In the genomic region with DNA sequence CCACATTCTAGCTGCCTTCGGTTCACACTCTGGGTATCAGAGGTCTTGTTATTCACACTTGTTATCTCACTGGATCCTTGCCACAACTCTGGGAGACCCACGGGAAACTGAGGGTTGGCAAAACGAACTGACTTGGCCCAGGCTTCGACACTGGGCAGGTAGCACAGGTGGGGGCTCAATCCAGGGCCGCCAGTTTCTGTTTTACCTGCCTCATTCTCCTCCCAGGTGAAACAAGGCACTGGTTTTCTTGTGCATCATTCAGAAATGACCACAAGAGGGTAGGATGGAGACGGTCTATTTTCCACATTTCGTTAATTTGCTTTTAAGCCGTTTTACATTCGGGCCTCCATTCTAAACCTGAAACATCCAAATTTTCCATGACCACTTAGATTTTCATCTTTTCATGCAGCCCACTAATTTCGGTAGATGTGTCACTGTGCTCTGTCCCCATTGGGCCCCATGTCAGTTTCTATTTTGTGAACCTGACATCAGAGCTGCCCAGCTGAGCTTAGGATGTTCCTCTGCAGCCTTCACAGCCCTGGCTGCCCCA, we compare ENCODE assay signal across 10 cellular contexts.
DNase-seq lines count a peak whose midpoint lies in the region; ATAC-seq and TF ChIP-seq lines count a peak whose summit lies in the region.
"Had no signal": no experiment of that assay in that cellular context is flagged by ENCODE, and none has a peak within 500 bp of the region (broad histone marks: within the 10 kb centered on the region; RNA-seq: fewer than 3 reads in every experiment).

No MANE protein-coding gene starts in this region.

- no peaks in the 10 kb centered on the region for H3K9me2 ChIP-seq in DOHH2 (replicated peaks; ENCODE audit: control insufficient read depth, low read length)

- H3K9me3 ChIP-seq in DOHH2 (ENCODE audit: control insufficient read depth, insufficient read depth, low read length): no peaks in the 10 kb centered on the region
- no peaks in the 10 kb centered on the region for H3K9me3 ChIP-seq in OCI-LY3 (ENCODE audit: insufficient read depth, low read length)
- no peaks in the 10 kb centered on the region for H3K9me3 ChIP-seq in MG63
- H3K9me3 ChIP-seq: HAP-1 had no signal

- TF ChIP-seq CTCF in DOHH2 (IDR thresholded peaks at IDR 0.05; ENCODE audit: low read depth, low read length, poor library complexity, severe bottlenecking) (peak; percentile 26), OCI-LY3 (IDR thresholded peaks at IDR 0.05; ENCODE audit: low read depth, low read length) (peak; percentile 44), astrocyte of the spinal cord (IDR thresholded peaks at IDR 0.05; ENCODE audit: low read depth, low read length) (peak; percentile 53), neural crest cell (conservative IDR thresholded peaks at IDR 0.05) (peak; percentile 38)

- H3K4me1 ChIP-seq in DOHH2 (ENCODE audit: control insufficient read depth, low read length): peaks cover 11% of the 10 kb centered on the region
- H3K4me1 ChIP-seq in OCI-LY3 (ENCODE audit: low read length): 0 out of 2 replicates have a peak, but pooled peaks cover 3% of the 10 kb centered on the region
- H3K4me1 ChIP-seq: HAP-1 had no signal

- no peaks in the 10 kb centered on the region for H3F3A ChIP-seq in DOHH2 (ENCODE audit: control insufficient read depth, insufficient read depth)

- H3K36me3 ChIP-seq in DOHH2 (ENCODE audit: control insufficient read depth, low read length): no peaks in the 10 kb centered on the region
- H3K36me3 ChIP-seq in OCI-LY3 (replicated peaks; ENCODE audit: low read depth, low read length): no peaks in the 10 kb centered on the region
- peaks cover 2% of the 10 kb centered on the region; the same call in 1 of the 2 replicates for H3K36me3 ChIP-seq in MG63
- H3K36me3 ChIP-seq: HAP-1 had no signal

- H3K79me2 ChIP-seq in DOHH2 (ENCODE audit: control insufficient read depth, low read length): no peaks in the 10 kb centered on the region
- no peaks in the 10 kb centered on the region for H3K79me2 ChIP-seq in OCI-LY3 (ENCODE audit: low read length)

- no peak for ATAC-seq in HG03139 (IDR thresholded peaks at IDR 0.05; ENCODE audit: unreplicated experiment)

- H3K27me3 ChIP-seq in DOHH2 (ENCODE audit: control insufficient read depth, low read length): no peaks in the 10 kb centered on the region
- no peaks in the 10 kb centered on the region; the same call in 1 of the 2 replicates for H3K27me3 ChIP-seq in OCI-LY3 (ENCODE audit: low read depth, low read length)
- no peaks in the 10 kb centered on the region for H3K27me3 ChIP-seq in MG63

- H3K27me3 Mint-ChIP-seq in neural crest cell (ENCODE audit: low read depth): no peaks in the 10 kb centered on the region

- no peaks in the 10 kb centered on the region for H3K9me3 Mint-ChIP-seq in neural crest cell

- H3K4me3 ChIP-seq in DOHH2 (ENCODE audit: low read length): no peak overlapping the region
- H3K4me3 ChIP-seq in OCI-LY3 (ENCODE audit: low read length): no peak overlapping the region
- H3K4me3 ChIP-seq in astrocyte of the spinal cord (ENCODE audit: low read depth, low read length): no peak overlapping the region
- H3K4me3 ChIP-seq in MG63: no peak overlapping the region
- H3K4me3 ChIP-seq: HAP-1 had no signal

- H3K27ac ChIP-seq in DOHH2 (ENCODE audit: low read depth, low read length) (no peak overlapping the region), OCI-LY3 (ENCODE audit: low read length) (no peak overlapping the region)

- H3K4me1 Mint-ChIP-seq in neural crest cell: peaks cover 13% of the 10 kb centered on the region

- no peak overlapping the region for H2AFZ ChIP-seq in OCI-LY3 (ENCODE audit: low read depth, low read length)

- no peak overlapping the region for H3K9ac ChIP-seq in OCI-LY3 (ENCODE audit: low read length)

- H3K36me3 Mint-ChIP-seq in neural crest cell (ENCODE audit: low read depth): no peaks in the 10 kb centered on the region

- no peak overlapping the region for H3K4me2 ChIP-seq in DOHH2 (ENCODE audit: low read length)
- no peak overlapping the region for H3K4me2 ChIP-seq in OCI-LY3 (ENCODE audit: low read length)

- H4K20me1 ChIP-seq in DOHH2 (ENCODE audit: control insufficient read depth, insufficient read depth, low read depth, low read length) (no peaks in the 10 kb centered on the region), OCI-LY3 (ENCODE audit: insufficient read depth, low read length) (no peaks in the 10 kb centered on the region)

- DNase-seq in astrocyte of the spinal cord (ENCODE audit: low read depth, low spot score) (no peak), neural crest cell (ENCODE audit: low read depth, low spot score) (no peak), NAMALWA (ENCODE audit: low spot score) (no peak), NCI-H1105 treated with DMSO at 0.1 percent for 48 hours (lab: John Stamatoyannopoulos, UW) (no peak), MG63 (no peak)
- DNase-seq: NCI-H226 had no signal

- in situ Hi-C loops in astrocyte of the spinal cord (cut with HindIII; ENCODE audit: low sequenced_read_pairs): no loop called here

- H3K4me3 Mint-ChIP-seq in neural crest cell: no peak overlapping the region

- H3K27ac Mint-ChIP-seq in neural crest cell (ENCODE audit: unreplicated experiment): no peak overlapping the region
